6 cellular contexts compared by ENCODE assay signal in the genomic region with DNA sequence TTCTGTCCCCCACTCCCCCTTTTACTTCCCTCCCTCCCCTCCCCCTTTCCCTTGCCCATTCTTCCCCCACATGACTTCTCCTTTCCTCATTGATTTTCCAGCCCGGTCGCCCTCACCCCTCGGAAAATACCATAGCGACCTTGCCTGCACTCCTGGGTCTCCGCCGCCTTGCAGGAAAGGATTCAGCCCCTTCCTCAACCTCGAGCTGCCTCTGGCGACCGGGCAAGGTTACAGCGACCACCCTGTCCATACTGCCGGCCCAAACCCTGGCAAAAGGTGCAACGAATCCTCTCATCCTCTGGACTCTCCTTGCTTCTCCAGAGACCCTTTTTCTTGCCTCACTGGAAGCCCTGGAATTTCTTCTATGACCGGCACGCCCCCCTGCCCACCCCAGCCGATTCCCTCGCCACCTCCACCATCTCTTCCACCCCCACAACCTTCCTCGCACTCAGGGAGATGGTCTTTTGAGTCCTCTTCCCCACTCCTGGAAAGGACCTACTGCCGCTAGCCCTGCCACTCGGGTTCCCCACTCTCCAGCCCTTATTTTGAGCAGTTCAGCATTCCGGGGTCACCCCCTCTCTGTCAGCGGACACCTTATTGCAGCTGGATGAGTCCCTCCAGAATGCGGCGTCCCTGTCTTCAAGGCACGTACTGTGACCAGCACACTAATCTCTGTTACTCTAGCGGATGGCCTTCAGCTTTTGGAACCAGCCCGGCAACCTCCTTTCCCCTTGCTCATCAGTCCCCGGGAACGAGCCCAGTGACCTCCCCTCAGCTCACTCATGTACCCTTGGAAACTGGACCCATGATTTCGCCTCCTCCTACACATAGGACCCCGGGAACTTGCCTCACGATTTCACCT. TPM values are rescaled to one million over a fixed set of nuclear protein-coding genes. Genes with fewer than 3 reads are reported as not detected.
DNase-seq lines count a peak whose midpoint lies in the region; ATAC-seq and TF ChIP-seq lines count a peak whose summit lies in the region.

No MANE protein-coding gene starts in this region.

- H3K36me3 ChIP-seq in gastroesophageal sphincter: peaks cover 0 to 45% of the 10 kb centered on the region in 2 donors

- no peaks in the 10 kb centered on the region for H3K9me3 ChIP-seq in gastroesophageal sphincter

- H3K9me3 Mint-ChIP-seq in T-cell: no peaks in the 10 kb centered on the region

- ATAC-seq in T-cell (replicated peaks in 1 of 4): no peak
- no peak for ATAC-seq in gastroesophageal sphincter
- ATAC-seq in HG02973 (IDR thresholded peaks at IDR 0.05; ENCODE audit: unreplicated experiment): no peak

- H3K27me3 Mint-ChIP-seq in T-cell: no peaks in the 10 kb centered on the region

- H3K4me3 Mint-ChIP-seq in T-cell: peak overlapping the region; percentile 93 to 100 (median 99)

- peaks cover 0 to 22% (median 9%) of the 10 kb centered on the region in 3 donors for H3K4me1 ChIP-seq in gastroesophageal sphincter

- no peak for TF ChIP-seq EP300 in gastroesophageal sphincter (IDR thresholded peaks at IDR 0.05)

- H3K27me3 ChIP-seq in gastroesophageal sphincter: no peaks in the 10 kb centered on the region

- POLR2A ChIA-PET in T-cell (lab: Charles Lee): interaction anchor here in 1 of 2 donors (0.5 to 0.8 kb wide), 2 partner anchors 38 to 94 kb away, joined by 3 to 4 read pairs; a partner anchor contains a TSS

- 32 to 57% methylated on average over 19 to 22 of the region's 31 CpGs for WGBS in gastroesophageal sphincter (ENCODE audit: low coverage in 1 of 2), 2 donors

- H3K4me1 Mint-ChIP-seq in T-cell: peaks cover 42 to 51% (median 44%) of the 10 kb centered on the region in 3 donors

- DNase-seq in T-cell: peak in 2 of 34 experiments; percentile 8 to 13
- peak in 2 of 49 donors; percentile 19 to 40 for DNase-seq in substantia nigra (lab: John Stamatoyannopoulos, UW)
- DNase-seq in medulla oblongata (ENCODE audit: extremely low spot score): no peak
- DNase-seq in NCI-H2196 (lab: John Stamatoyannopoulos, UW; ENCODE audit: unreplicated experiment): no peak

- peak overlapping the region; percentile 98 to 99 for H3K27ac Mint-ChIP-seq in T-cell

- TF ChIP-seq POLR2A in gastroesophageal sphincter (IDR thresholded peaks at IDR 0.05): no peak

- H3K27ac ChIP-seq in gastroesophageal sphincter (peak overlapping the region; percentile 89 to 98 (median 98)), substantia nigra (ENCODE audit: low read depth, low read length, poor library complexity, severe bottlenecking) (peak overlapping the region; percentile 97)

- H3K4me3 ChIP-seq in gastroesophageal sphincter: peak overlapping the region; percentile 37 to 76

- peaks cover 19% of the 10 kb centered on the region for H3K36me3 Mint-ChIP-seq in T-cell

- CTCF ChIA-PET in T-cell (lab: Charles Lee): interaction anchor here (0.5 to 1.8 kb wide), 6 partner anchors 38 to 390 kb away, joined by 3 to 9 read pairs (median 4); a partner anchor contains a TSS

- TF ChIP-seq CTCF in gastroesophageal sphincter (IDR thresholded peaks at IDR 0.05): no peak

RNA-seq across cellular contexts. Expression of a gene that starts 0.8 kb away (rescaled TPM):
- 10 to 100 TPM; 24.4 to 29.3 (median 25.0) TPM for total RNA-seq in T-cell
- total RNA-seq in gastroesophageal sphincter: 10 to 100 TPM; 11.4 to 24.5 (median 18.4) TPM

RNA-seq across cellular contexts. Expression of a gene that starts 38.0 kb away (rescaled TPM):
- 100 to 1,000 TPM in 4 of 5 donors, 10 to 100 TPM in 1; 96.3 to 141 (median 127) TPM for total RNA-seq in T-cell
- total RNA-seq in gastroesophageal sphincter: 100 to 1,000 TPM; 202 to 421 (median 359) TPM

RNA-seq across cellular contexts. Expression of a gene that starts 38.0 kb away (rescaled TPM):
- total RNA-seq in T-cell (10 to 100 TPM; 31.4 to 35.3 (median 34.6) TPM), gastroesophageal sphincter (10 to 100 TPM; 55.6 to 77.9 (median 66.7) TPM)

RNA-seq across cellular contexts. Expression of a gene that starts 52.7 kb away (rescaled TPM):
- total RNA-seq in T-cell: 10 to 100 TPM in 2 of 5 donors, 1 to 10 TPM in 3; 5.9 to 10.4 (median 9.5) TPM
- 1 to 10 TPM; 6.8 to 8.1 (median 7.4) TPM for total RNA-seq in gastroesophageal sphincter
